In the genomic region with DNA sequence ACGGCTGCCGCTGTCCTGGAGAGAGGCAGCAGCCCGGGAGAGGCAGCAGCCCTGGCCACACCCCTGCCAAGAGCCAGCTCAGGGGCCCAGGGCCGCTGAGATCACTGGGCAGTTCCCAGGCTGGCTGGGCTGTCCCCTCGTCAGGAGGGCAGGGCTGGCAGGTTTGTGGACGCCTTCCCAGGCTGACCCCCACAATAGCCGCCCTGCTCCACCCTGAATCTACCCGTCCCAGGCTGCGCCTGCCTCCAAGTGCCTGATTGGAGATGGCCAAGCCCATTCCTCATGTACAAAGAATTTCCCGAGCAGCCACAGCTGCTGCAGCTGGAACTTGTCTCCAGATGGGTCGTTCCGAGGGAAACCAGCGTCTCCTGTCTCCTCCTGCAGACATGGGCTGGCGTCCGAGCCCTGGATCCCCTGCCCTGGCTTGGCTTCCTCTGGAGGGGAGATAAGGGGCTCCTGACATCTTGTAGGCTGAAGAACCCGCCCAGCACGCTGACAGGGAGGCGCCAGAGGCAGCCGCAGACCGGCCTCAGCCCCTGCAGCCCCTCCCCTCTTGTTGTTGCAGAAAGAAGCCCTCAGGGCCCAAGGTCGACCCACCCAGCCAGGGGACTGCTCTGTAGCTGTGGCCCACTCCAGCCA, we compare ENCODE assay signal across 1 cellular context.
TF ChIP-seq lines count a peak whose summit lies in the region.

No MANE protein-coding gene starts in this region.

TF ChIP-seq in K562, 482 proteins besides CTCF, POLR2A, EP300 and RAD21 (continued from another document):
- TF ChIP-seq, protein P1, sequence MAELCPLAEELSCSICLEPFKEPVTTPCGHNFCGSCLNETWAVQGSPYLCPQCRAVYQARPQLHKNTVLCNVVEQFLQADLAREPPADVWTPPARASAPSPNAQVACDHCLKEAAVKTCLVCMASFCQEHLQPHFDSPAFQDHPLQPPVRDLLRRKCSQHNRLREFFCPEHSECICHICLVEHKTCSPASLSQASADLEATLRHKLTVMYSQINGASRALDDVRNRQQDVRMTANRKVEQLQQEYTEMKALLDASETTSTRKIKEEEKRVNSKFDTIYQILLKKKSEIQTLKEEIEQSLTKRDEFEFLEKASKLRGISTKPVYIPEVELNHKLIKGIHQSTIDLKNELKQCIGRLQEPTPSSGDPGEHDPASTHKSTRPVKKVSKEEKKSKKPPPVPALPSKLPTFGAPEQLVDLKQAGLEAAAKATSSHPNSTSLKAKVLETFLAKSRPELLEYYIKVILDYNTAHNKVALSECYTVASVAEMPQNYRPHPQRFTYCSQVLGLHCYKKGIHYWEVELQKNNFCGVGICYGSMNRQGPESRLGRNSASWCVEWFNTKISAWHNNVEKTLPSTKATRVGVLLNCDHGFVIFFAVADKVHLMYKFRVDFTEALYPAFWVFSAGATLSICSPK (IDR thresholded peaks at IDR 0.05; ENCODE audit: borderline replicate concordance), result no peak
- TF ChIP-seq, protein P2, sequence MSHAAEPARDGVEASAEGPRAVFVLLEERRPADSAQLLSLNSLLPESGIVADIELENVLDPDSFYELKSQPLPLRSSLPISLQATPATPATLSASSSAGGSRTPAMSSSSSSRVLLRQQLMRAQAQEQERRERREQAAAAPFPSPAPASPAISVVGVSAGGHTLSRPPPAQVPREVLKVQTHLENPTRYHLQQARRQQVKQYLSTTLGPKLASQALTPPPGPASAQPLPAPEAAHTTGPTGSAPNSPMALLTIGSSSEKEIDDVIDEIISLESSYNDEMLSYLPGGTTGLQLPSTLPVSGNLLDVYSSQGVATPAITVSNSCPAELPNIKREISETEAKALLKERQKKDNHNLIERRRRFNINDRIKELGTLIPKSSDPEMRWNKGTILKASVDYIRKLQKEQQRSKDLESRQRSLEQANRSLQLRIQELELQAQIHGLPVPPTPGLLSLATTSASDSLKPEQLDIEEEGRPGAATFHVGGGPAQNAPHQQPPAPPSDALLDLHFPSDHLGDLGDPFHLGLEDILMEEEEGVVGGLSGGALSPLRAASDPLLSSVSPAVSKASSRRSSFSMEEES (CRISPR knock-in tag; IDR thresholded peaks at IDR 0.05), result no peak
- TF ChIP-seq ZBTB7A (IDR thresholded peaks at IDR 0.05; ENCODE audit: borderline replicate concordance, control insufficient read depth, low read depth, low read length) (peak; percentile 86; the same call in 1 of the 2 replicates), ZNF695 (CRISPR knock-in tag; IDR thresholded peaks at IDR 0.05) (no peak), SMARCA4 (IDR thresholded peaks at IDR 0.05) (peak; percentile 43; the same call in 1 of the 2 replicates), TCF3 (CRISPR knock-in tag; IDR thresholded peaks at IDR 0.05) (0 out of 2 replicates have a peak, but pooled peaks have one; percentile 8), YY1 (IDR thresholded peaks at IDR 0.05; ENCODE audit: borderline replicate concordance in 1 of 3, control insufficient read depth in 1 of 3, extremely low read depth in 1 of 3, insufficient read depth in 3 of 3, insufficient read length in 1 of 3, insufficient replicate concordance in 2 of 3, low read depth in 1 of 3, low read length in 2 of 3) (peak in 1 of 3 experiments; percentile 40)
- TF ChIP-seq, protein P3, sequence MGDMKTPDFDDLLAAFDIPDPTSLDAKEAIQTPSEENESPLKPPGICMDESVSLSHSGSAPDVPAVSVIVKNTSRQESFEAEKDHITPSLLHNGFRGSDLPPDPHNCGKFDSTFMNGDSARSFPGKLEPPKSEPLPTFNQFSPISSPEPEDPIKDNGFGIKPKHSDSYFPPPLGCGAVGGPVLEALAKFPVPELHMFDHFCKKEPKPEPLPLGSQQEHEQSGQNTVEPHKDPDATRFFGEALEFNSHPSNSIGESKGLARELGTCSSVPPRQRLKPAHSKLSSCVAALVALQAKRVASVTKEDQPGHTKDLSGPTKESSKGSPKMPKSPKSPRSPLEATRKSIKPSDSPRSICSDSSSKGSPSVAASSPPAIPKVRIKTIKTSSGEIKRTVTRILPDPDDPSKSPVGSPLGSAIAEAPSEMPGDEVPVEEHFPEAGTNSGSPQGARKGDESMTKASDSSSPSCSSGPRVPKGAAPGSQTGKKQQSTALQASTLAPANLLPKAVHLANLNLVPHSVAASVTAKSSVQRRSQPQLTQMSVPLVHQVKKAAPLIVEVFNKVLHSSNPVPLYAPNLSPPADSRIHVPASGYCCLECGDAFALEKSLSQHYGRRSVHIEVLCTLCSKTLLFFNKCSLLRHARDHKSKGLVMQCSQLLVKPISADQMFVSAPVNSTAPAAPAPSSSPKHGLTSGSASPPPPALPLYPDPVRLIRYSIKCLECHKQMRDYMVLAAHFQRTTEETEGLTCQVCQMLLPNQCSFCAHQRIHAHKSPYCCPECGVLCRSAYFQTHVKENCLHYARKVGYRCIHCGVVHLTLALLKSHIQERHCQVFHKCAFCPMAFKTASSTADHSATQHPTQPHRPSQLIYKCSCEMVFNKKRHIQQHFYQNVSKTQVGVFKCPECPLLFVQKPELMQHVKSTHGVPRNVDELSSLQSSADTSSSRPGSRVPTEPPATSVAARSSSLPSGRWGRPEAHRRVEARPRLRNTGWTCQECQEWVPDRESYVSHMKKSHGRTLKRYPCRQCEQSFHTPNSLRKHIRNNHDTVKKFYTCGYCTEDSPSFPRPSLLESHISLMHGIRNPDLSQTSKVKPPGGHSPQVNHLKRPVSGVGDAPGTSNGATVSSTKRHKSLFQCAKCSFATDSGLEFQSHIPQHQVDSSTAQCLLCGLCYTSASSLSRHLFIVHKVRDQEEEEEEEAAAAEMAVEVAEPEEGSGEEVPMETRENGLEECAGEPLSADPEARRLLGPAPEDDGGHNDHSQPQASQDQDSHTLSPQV (IDR thresholded peaks at IDR 0.05), result peak; percentile 26; the same call in 1 of the 2 replicates
- TF ChIP-seq, protein P4, sequence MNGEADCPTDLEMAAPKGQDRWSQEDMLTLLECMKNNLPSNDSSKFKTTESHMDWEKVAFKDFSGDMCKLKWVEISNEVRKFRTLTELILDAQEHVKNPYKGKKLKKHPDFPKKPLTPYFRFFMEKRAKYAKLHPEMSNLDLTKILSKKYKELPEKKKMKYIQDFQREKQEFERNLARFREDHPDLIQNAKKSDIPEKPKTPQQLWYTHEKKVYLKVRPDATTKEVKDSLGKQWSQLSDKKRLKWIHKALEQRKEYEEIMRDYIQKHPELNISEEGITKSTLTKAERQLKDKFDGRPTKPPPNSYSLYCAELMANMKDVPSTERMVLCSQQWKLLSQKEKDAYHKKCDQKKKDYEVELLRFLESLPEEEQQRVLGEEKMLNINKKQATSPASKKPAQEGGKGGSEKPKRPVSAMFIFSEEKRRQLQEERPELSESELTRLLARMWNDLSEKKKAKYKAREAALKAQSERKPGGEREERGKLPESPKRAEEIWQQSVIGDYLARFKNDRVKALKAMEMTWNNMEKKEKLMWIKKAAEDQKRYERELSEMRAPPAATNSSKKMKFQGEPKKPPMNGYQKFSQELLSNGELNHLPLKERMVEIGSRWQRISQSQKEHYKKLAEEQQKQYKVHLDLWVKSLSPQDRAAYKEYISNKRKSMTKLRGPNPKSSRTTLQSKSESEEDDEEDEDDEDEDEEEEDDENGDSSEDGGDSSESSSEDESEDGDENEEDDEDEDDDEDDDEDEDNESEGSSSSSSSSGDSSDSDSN (IDR thresholded peaks at IDR 0.05; ENCODE audit: borderline replicate concordance in 1 of 2, low read depth in 2 of 2, low read length in 2 of 2), result peak; percentile 63 to 66; a peak in 2 of 4 replicates
- TF ChIP-seq, protein P5, sequence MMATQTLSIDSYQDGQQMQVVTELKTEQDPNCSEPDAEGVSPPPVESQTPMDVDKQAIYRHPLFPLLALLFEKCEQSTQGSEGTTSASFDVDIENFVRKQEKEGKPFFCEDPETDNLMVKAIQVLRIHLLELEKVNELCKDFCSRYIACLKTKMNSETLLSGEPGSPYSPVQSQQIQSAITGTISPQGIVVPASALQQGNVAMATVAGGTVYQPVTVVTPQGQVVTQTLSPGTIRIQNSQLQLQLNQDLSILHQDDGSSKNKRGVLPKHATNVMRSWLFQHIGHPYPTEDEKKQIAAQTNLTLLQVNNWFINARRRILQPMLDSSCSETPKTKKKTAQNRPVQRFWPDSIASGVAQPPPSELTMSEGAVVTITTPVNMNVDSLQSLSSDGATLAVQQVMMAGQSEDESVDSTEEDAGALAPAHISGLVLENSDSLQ (IDR thresholded peaks at IDR 0.05), result peak; percentile 47
